1 cellular context compared by ENCODE assay signal in the genomic region with DNA sequence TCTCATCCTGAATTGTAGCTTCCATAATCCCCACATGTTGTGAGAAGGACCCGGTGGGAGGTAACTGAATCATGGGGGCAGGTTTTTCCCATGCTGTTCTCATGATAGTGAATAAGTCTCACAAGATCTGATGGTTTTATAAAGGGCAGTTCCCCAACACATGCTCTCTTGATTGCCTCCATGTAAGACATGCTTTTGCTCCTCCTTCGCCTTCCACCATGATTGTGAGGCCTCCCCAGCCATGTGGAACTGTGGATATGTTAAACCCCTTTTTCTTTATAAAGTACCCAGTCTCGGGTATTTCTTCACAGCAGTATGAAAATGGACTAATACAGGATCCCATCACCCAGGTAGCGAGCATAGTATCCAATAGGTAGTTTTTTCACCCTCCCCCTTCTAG. TPM values are rescaled to one million over a fixed set of nuclear protein-coding genes. Genes with fewer than 3 reads are reported as not detected.
"Had no signal": no experiment of that assay in that cellular context is flagged by ENCODE, and none has a peak within 500 bp of the region (broad histone marks: within the 10 kb centered on the region; RNA-seq: fewer than 3 reads in every experiment).

No MANE protein-coding gene starts in this region.

RNA-seq across cellular contexts. Expression of a gene that starts 43.2 kb away (rescaled TPM):
- total RNA-seq: M059J had no signal
